In genomic region chr2:26086155-26086634, GRCh38 we compare ENCODE assay signal across 11 cellular contexts. TPM values are rescaled to one million over a fixed set of nuclear protein-coding genes. Genes with fewer than 3 reads are reported as not detected.
DNase-seq lines count a peak whose midpoint lies in the region; ATAC-seq and TF ChIP-seq lines count a peak whose summit lies in the region.
"Had no signal": no experiment of that assay in that cellular context is flagged by ENCODE, and none has a peak within 500 bp of the region (broad histone marks: within the 10 kb centered on the region; RNA-seq: fewer than 3 reads in every experiment).

No MANE protein-coding gene starts in this region.

- peak in 1 of 7 experiments; percentile 27 for DNase-seq in CD8-positive, alpha-beta T cell
- DNase-seq in GM23248: peak; percentile 67
- peak; percentile 37 for DNase-seq in activated CD4-positive, alpha-beta memory T cell treated with anti-CD3 and anti-CD28 coated beads, Interleukin-2, amount 10 ng/mL, durations not matched to agents 7 days and 5 days
- peak; percentile 12 for DNase-seq in kidney epithelial cell (ENCODE audit: low read depth)
- no peak for DNase-seq in NCI-H1092 treated with DMSO at 0.1 percent for 48 hours (lab: John Stamatoyannopoulos, UW)
- no peak for DNase-seq in ecto neural progenitor cell (ENCODE audit: low spot score)
- DNase-seq in upper lobe of right lung: no peak
- DNase-seq in hepatocyte (ENCODE audit: low spot score): no peak
- DNase-seq: NCI-H510A, right cardiac atrium, upper lobe of left lung had no signal

- POLR2A ChIA-PET in CD8-positive, alpha-beta T cell (lab: Charles Lee): no interaction called here
- POLR2A ChIA-PET in activated CD4-positive, alpha-beta memory T cell treated with anti-CD3 and anti-CD28 coated beads, Interleukin-2, amount 10 ng/mL, durations not matched to agents 7 days and 5 days (lab: Charles Lee): interaction anchor here (2.7 to 5.8 kb wide), 2 partner anchors 17 to 52 kb away, joined by 30 to 41 read pairs; partner anchors contain the start of gene RAB10

- H3K9me3 ChIP-seq in CD8-positive, alpha-beta T cell (ENCODE audit: low read length): no peaks in the 10 kb centered on the region
- H3K9me3 ChIP-seq in GM23248 (ENCODE audit: low read depth) (no peaks in the 10 kb centered on the region), upper lobe of right lung (no peaks in the 10 kb centered on the region), hepatocyte (ENCODE audit: low read depth) (peaks cover 4% of the 10 kb centered on the region)
- H3K9me3 ChIP-seq: upper lobe of left lung had no signal

- H3F3A ChIP-seq in GM23248 (ENCODE audit: insufficient read depth): peaks cover 29% of the 10 kb centered on the region

- H4K20me1 ChIP-seq in GM23248 (ENCODE audit: insufficient read depth): peaks cover 16% of the 10 kb centered on the region
- peaks cover 53% of the 10 kb centered on the region for H4K20me1 ChIP-seq in hepatocyte (ENCODE audit: insufficient read depth, poor library complexity, severe bottlenecking)

- H3K36me3 ChIP-seq in CD8-positive, alpha-beta T cell (ENCODE audit: insufficient read depth, low read length): no peaks in the 10 kb centered on the region
- peaks cover 10% of the 10 kb centered on the region; the same call in 1 of the 2 replicates for H3K36me3 ChIP-seq in GM23248 (ENCODE audit: low read depth)
- H3K36me3 ChIP-seq in kidney epithelial cell (ENCODE audit: control insufficient read depth, insufficient read depth, low read length): no peaks in the 10 kb centered on the region
- peaks cover 5% of the 10 kb centered on the region for H3K36me3 ChIP-seq in upper lobe of right lung
- H3K36me3 ChIP-seq in hepatocyte (replicated peaks; ENCODE audit: insufficient read depth, low read depth): no peaks in the 10 kb centered on the region
- H3K36me3 ChIP-seq: upper lobe of left lung had no signal

- H3K27ac Mint-ChIP-seq in CD8-positive, alpha-beta T cell: peak overlapping the region; percentile 86
- H3K27ac Mint-ChIP-seq in activated CD4-positive, alpha-beta memory T cell treated with anti-CD3 and anti-CD28 coated beads, Interleukin-2, amount 10 ng/mL, durations not matched to agents 7 days and 5 days: peak overlapping the region; percentile 68

- H2AFZ ChIP-seq in GM23248: no peak overlapping the region
- no peak overlapping the region for H2AFZ ChIP-seq in hepatocyte

- H3K36me3 Mint-ChIP-seq in CD8-positive, alpha-beta T cell: peaks cover 21% of the 10 kb centered on the region
- peaks cover 44% of the 10 kb centered on the region for H3K36me3 Mint-ChIP-seq in activated CD4-positive, alpha-beta memory T cell treated with anti-CD3 and anti-CD28 coated beads, Interleukin-2, amount 10 ng/mL, durations not matched to agents 7 days and 5 days (ENCODE audit: low read depth)

- H3K4me3 ChIP-seq in CD8-positive, alpha-beta T cell (ENCODE audit: low read depth, low read length): no peak overlapping the region
- H3K4me3 ChIP-seq in GM23248 (no peak overlapping the region), kidney epithelial cell (ENCODE audit: low read depth, low read length) (no peak overlapping the region), upper lobe of right lung (no peak overlapping the region), hepatocyte (no peak overlapping the region)
- H3K4me3 ChIP-seq: upper lobe of left lung had no signal

- no peaks in the 10 kb centered on the region for H3K27me3 Mint-ChIP-seq in CD8-positive, alpha-beta T cell (ENCODE audit: low read depth)
- H3K27me3 Mint-ChIP-seq in activated CD4-positive, alpha-beta memory T cell treated with anti-CD3 and anti-CD28 coated beads, Interleukin-2, amount 10 ng/mL, durations not matched to agents 7 days and 5 days: no peaks in the 10 kb centered on the region

- H3K9me2 ChIP-seq in GM23248 (ENCODE audit: insufficient read depth) (no peaks in the 10 kb centered on the region), hepatocyte (replicated peaks; ENCODE audit: insufficient read depth) (no peaks in the 10 kb centered on the region)

- peaks cover 4% of the 10 kb centered on the region for H3K4me1 ChIP-seq in CD8-positive, alpha-beta T cell (ENCODE audit: insufficient read depth, low read length)
- peaks cover 12% of the 10 kb centered on the region for H3K4me1 ChIP-seq in GM23248 (ENCODE audit: insufficient read depth)
- no peaks in the 10 kb centered on the region for H3K4me1 ChIP-seq in upper lobe of right lung
- no peaks in the 10 kb centered on the region for H3K4me1 ChIP-seq in hepatocyte (ENCODE audit: insufficient read depth)

- H3K79me2 ChIP-seq in GM23248 (ENCODE audit: insufficient read depth): peaks cover 100% of the 10 kb centered on the region
- peaks cover 95% of the 10 kb centered on the region for H3K79me2 ChIP-seq in hepatocyte

- H3K27me3 ChIP-seq in CD8-positive, alpha-beta T cell (ENCODE audit: insufficient read depth, low read length): no peaks in the 10 kb centered on the region
- H3K27me3 ChIP-seq in GM23248 (replicated peaks; ENCODE audit: insufficient read depth) (no peaks in the 10 kb centered on the region), kidney epithelial cell (ENCODE audit: control insufficient read depth, insufficient read depth, low read length) (no peaks in the 10 kb centered on the region), upper lobe of right lung (no peaks in the 10 kb centered on the region), hepatocyte (no peaks in the 10 kb centered on the region)
- H3K27me3 ChIP-seq: upper lobe of left lung had no signal

- peaks cover 13% of the 10 kb centered on the region for H3K9me3 Mint-ChIP-seq in CD8-positive, alpha-beta T cell
- peaks cover 13% of the 10 kb centered on the region for H3K9me3 Mint-ChIP-seq in activated CD4-positive, alpha-beta memory T cell treated with anti-CD3 and anti-CD28 coated beads, Interleukin-2, amount 10 ng/mL, durations not matched to agents 7 days and 5 days

- CTCF ChIA-PET in CD8-positive, alpha-beta T cell (lab: Charles Lee): interaction anchor here (0.6 to 2.2 kb wide), 3 partner anchors 9 to 59 kb away, joined by 3 to 6 read pairs (median 3); no protein-coding TSS in a partner anchor
- CTCF ChIA-PET in activated CD4-positive, alpha-beta memory T cell treated with anti-CD3 and anti-CD28 coated beads, Interleukin-2, amount 10 ng/mL, durations not matched to agents 7 days and 5 days (lab: Charles Lee): interaction anchor here (0.8 to 4.2 kb wide), 7 partner anchors 14 to 208 kb away, joined by 3 to 17 read pairs (median 3); partner anchors contain the start of genes ASXL2 and RAB10

- H3K27ac ChIP-seq in CD8-positive, alpha-beta T cell (ENCODE audit: low read depth, low read length): no peak overlapping the region
- H3K27ac ChIP-seq in GM23248 (peak overlapping the region; percentile 33), upper lobe of right lung (no peak overlapping the region), hepatocyte (no peak overlapping the region)
- H3K27ac ChIP-seq: upper lobe of left lung had no signal

- H3K4me2 ChIP-seq in GM23248 (ENCODE audit: unreplicated experiment) (no peak overlapping the region), hepatocyte (no peak overlapping the region)

- H3K9ac ChIP-seq in GM23248: no peak overlapping the region

- ATAC-seq in CD8-positive, alpha-beta T cell: peak; percentile 68
- no peak for ATAC-seq in upper lobe of right lung
- ATAC-seq: right cardiac atrium had no signal

- peaks cover 45% of the 10 kb centered on the region for H3K4me1 Mint-ChIP-seq in CD8-positive, alpha-beta T cell (ENCODE audit: low read depth)
- H3K4me1 Mint-ChIP-seq in activated CD4-positive, alpha-beta memory T cell treated with anti-CD3 and anti-CD28 coated beads, Interleukin-2, amount 10 ng/mL, durations not matched to agents 7 days and 5 days: peaks cover 40% of the 10 kb centered on the region

- TF ChIP-seq CTCF in CD8-positive, alpha-beta T cell (IDR thresholded peaks at IDR 0.05): no peak
- no peak for TF ChIP-seq CTCF in kidney epithelial cell (IDR thresholded peaks at IDR 0.05; ENCODE audit: insufficient read depth, low read length, poor library complexity, severe bottlenecking)
- TF ChIP-seq CTCF in upper lobe of right lung (IDR thresholded peaks at IDR 0.05): no peak
- TF ChIP-seq CTCF in hepatocyte (IDR thresholded peaks at IDR 0.05; ENCODE audit: poor library complexity): no peak

- in situ Hi-C loops in GM23248 (cut with MboI): no loop called here

- no peak overlapping the region for H3K4me3 Mint-ChIP-seq in CD8-positive, alpha-beta T cell
- no peak overlapping the region for H3K4me3 Mint-ChIP-seq in activated CD4-positive, alpha-beta memory T cell treated with anti-CD3 and anti-CD28 coated beads, Interleukin-2, amount 10 ng/mL, durations not matched to agents 7 days and 5 days

- 65 to 71% methylated on average over 5 of the region's 5 CpGs for WGBS in GM23248 (ENCODE audit: low coverage in 1 of 2, low lambda C conversion rate in 2 of 2, missing lambda C conversion rate in 2 of 2), 2 experiments
- WGBS in hepatocyte (ENCODE audit: low lambda C conversion rate, missing lambda C conversion rate): 95% methylated on average over 5 of the region's 5 CpGs

- intact Hi-C loops in CD8-positive, alpha-beta T cell (cut with DNase I, micrococcal nuclease): loop anchor here in 1 of 2 experiments (5.0 kb wide), 2 partner anchors 56 to 491 kb away; no protein-coding TSS in a partner anchor
- intact Hi-C loops in upper lobe of right lung (cut with DNase I): no loop called here

RNA-seq across cellular contexts. Expression of gene RAB10, which starts 52.3 kb away (rescaled TPM):
- total RNA-seq in CD8-positive, alpha-beta T cell: 10 to 100 TPM; 12.7 TPM
- 86.7 and 97.4 TPM in 2 replicates for total RNA-seq in GM23248 (2014; rRNA removed; shearing (Covaris generic))
- polyA plus RNA-seq in GM23248 (2016; fragmentation: Nextera tagmentation; extraction: Ambion mirVana) (147 and 151 TPM in 2 replicates), hepatocyte (100 and 107 TPM in 2 replicates)
- total RNA-seq in activated CD4-positive, alpha-beta memory T cell treated with anti-CD3 and anti-CD28 coated beads, Interleukin-2, amount 10 ng/mL, durations not matched to agents 7 days and 5 days: 100 to 1,000 TPM; 116 to 117 TPM
- total RNA-seq in kidney epithelial cell (183 and 201 TPM in 2 replicates), upper lobe of right lung (111 TPM), hepatocyte (110 and 122 TPM in 2 replicates)

Comparison
In these comparisons a context has a peak if more than half of its experiments do, and no peak if none do; other contexts are left out.
1. DNase-seq: peak in GM23248 (single experiment), activated CD4-positive, alpha-beta memory T cell treated with anti-CD3 and anti-CD28 coated beads, Interleukin-2, amount 10 ng/mL, durations not matched to agents 7 days and 5 days (single experiment) and kidney epithelial cell (single experiment); none in NCI-H1092 treated with DMSO at 0.1 percent for 48 hours (single experiment), ecto neural progenitor cell (single experiment), upper lobe of right lung (single experiment) and hepatocyte (single experiment).